Comparison of ENCODE assay signal across 14 cellular contexts in the genomic region with DNA sequence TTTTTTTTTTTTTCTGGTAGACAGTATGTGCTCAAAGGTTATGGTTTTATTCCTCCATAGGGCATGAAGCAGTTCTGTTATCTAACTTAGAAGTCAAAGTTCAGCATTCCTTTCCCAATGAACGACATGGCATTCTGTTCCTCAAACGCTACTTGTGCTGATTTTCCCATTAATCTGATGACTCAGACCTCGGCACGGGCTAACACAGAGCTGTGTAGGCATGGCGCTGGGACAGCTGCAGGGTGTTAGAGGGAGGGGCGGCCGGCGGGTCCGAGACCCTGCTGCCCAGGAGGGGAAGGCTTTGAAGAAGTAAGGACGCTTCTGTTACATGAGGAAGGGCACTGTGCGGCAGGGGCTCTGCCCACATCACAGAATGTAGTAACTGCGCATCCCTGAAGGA.
"Had no signal": no experiment of that assay in that cellular context is flagged by ENCODE, and none has a peak within 500 bp of the region (broad histone marks: within the 10 kb centered on the region; RNA-seq: fewer than 3 reads in every experiment).

No MANE protein-coding gene starts in this region.

- H3K4me3 Mint-ChIP-seq: activated CD4-positive, alpha-beta memory T cell treated with anti-CD3 and anti-CD28 coated beads for 36 hours; activated CD4-positive, alpha-beta T cell treated with anti-CD3 and anti-CD28 coated beads for 36 hours; activated naive CD8-positive, alpha-beta T cell; activated T-helper 1 cell treated with anti-CD3 and anti-CD28 coated beads, Interleukin-12 subunit alpha, Interleukin-12 subunit beta, Interleukin-2, Interleukin-4 antibody, amounts not matched to agents 30 ng/mL and 10 ng/mL and 1 ng/mL, durations not matched to agents 14 hours and 24 hours and 36 hours; natural killer cell; WTC11 had no signal

- H3K4me1 ChIP-seq: gastrocnemius medialis, heart right ventricle, vagina had no signal

- DNase-seq: activated CD4-positive, alpha-beta memory T cell treated with anti-CD3 and anti-CD28 coated beads for 36 hours; activated CD4-positive, alpha-beta T cell treated with anti-CD3 and anti-CD28 coated beads for 36 hours; activated T-cell treated with anti-CD3 and anti-CD28 coated beads for 4 hours; amniotic stem cell; gastrocnemius medialis; heart right ventricle; natural killer cell; ovary; retina; stimulated activated naive CD8-positive, alpha-beta T cell treated with anti-CD3 and anti-CD28 coated beads, Interleukin-15, Interleukin-2, amounts not matched to agents 100 U/mL and 50 U/mL, for 24 hours had no signal

- H3K27me3 ChIP-seq: gastrocnemius medialis, heart right ventricle, ovary, vagina had no signal

- H3K4me3 ChIP-seq: gastrocnemius medialis, heart right ventricle, ovary, vagina had no signal

- H3K9me3 ChIP-seq: gastrocnemius medialis, ovary, vagina had no signal

- H3K36me3 ChIP-seq: gastrocnemius medialis, heart right ventricle, ovary, vagina had no signal

- H3K4me1 Mint-ChIP-seq: activated CD4-positive, alpha-beta T cell treated with anti-CD3 and anti-CD28 coated beads for 36 hours; WTC11 had no signal

- H3K27ac Mint-ChIP-seq: activated CD4-positive, alpha-beta memory T cell treated with anti-CD3 and anti-CD28 coated beads for 36 hours; activated CD4-positive, alpha-beta T cell treated with anti-CD3 and anti-CD28 coated beads for 36 hours; activated naive CD8-positive, alpha-beta T cell; activated T-helper 1 cell treated with anti-CD3 and anti-CD28 coated beads, Interleukin-12 subunit alpha, Interleukin-12 subunit beta, Interleukin-2, Interleukin-4 antibody, amounts not matched to agents 30 ng/mL and 10 ng/mL and 1 ng/mL, durations not matched to agents 14 hours and 24 hours and 36 hours; natural killer cell; WTC11 had no signal

- H3K27me3 Mint-ChIP-seq: activated CD4-positive, alpha-beta memory T cell treated with anti-CD3 and anti-CD28 coated beads for 36 hours; activated CD4-positive, alpha-beta T cell treated with anti-CD3 and anti-CD28 coated beads for 36 hours; activated naive CD8-positive, alpha-beta T cell had no signal

- H3K27ac ChIP-seq: gastrocnemius medialis, heart right ventricle, ovary, vagina had no signal
